17 cellular contexts compared by ENCODE assay signal in genomic region chr6:78597966-78598365, GRCh38.
"Had no signal": no experiment of that assay in that cellular context is flagged by ENCODE, and none has a peak within 500 bp of the region (broad histone marks: within the 10 kb centered on the region; RNA-seq: fewer than 3 reads in every experiment).

No MANE protein-coding gene starts in this region.

- ATAC-seq: activated CD8-positive, alpha-beta T cell treated with anti-CD3 and anti-CD28 coated beads, Interleukin-2, amount 10 ng/mL, durations not matched to agents 7 days and 5 days; left cardiac atrium; mucosa of descending colon; naive thymus-derived CD8-positive, alpha-beta T cell; WTC11 had no signal

- H3K4me3 ChIP-seq: colonic mucosa, lung, mucosa of descending colon, thyroid gland, vagina had no signal

- H3K27ac ChIP-seq: colonic mucosa, neutrophil, thyroid gland, vagina had no signal

- H3K9me3 ChIP-seq: colonic mucosa, mucosa of descending colon, neutrophil, thyroid gland, vagina had no signal

- H3K27me3 ChIP-seq: colonic mucosa, neutrophil, thyroid gland, vagina had no signal

- DNase-seq: activated CD4-positive, alpha-beta T cell treated with anti-CD3 and anti-CD28 coated beads for 48 hours; activated CD8-positive, alpha-beta memory T cell treated with anti-CD3 and anti-CD28 coated beads, Interleukin-2, amount 50 U/mL, for 48 hours; activated CD8-positive, alpha-beta T cell treated with anti-CD3 and anti-CD28 coated beads, Interleukin-2, amount 10 ng/mL, durations not matched to agents 7 days and 5 days; activated naive CD4-positive, alpha-beta T cell; colonic mucosa; effector CD8-positive, alpha-beta T cell; immature natural killer cell; left cardiac atrium; mucosa of descending colon; naive thymus-derived CD8-positive, alpha-beta T cell; posterior cingulate gyrus; small intestine; thyroid gland had no signal

- H3K4me1 ChIP-seq: colonic mucosa, thyroid gland, vagina had no signal

- H3K36me3 ChIP-seq: colonic mucosa, neutrophil, thyroid gland, vagina had no signal
